Comparison of ENCODE assay signal across 23 cellular contexts in the genomic region with DNA sequence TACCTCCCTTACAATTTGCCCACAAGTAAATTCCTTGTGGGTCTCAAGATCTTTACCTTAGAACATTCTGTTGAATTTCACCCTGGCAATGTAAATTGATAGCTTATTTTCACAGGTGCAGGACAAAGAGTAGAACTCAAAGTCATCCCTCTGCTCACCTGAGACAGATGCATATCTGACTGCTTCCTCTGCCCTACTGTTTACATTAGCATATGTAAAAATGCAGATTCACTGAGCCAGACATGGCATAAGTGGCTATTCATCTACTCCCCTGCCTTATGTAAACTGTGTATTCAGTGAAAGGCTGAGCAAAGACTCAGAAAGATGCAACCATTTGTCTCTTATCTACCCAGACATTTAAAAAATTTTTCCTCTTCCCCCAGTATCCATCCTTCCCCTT. TPM values are rescaled to one million over a fixed set of nuclear protein-coding genes. Genes with fewer than 3 reads are reported as not detected.
"Had no signal": no experiment of that assay in that cellular context is flagged by ENCODE, and none has a peak within 500 bp of the region (broad histone marks: within the 10 kb centered on the region; RNA-seq: fewer than 3 reads in every experiment).

No MANE protein-coding gene starts in this region.

- H2AFZ ChIP-seq: hepatocyte had no signal

- H3K4me3 ChIP-seq: dorsolateral prefrontal cortex, hepatocyte, left ventricle myocardium inferior, lower lobe of right lung, ovary, right atrium auricular region, sigmoid colon, skin epidermis, suprapubic skin, thyroid gland had no signal

- H3K27me3 ChIP-seq: hepatocyte, ovary, right atrium auricular region, sigmoid colon, suprapubic skin, thyroid gland had no signal

- ATAC-seq: left cardiac atrium, lower lobe of right lung, natural killer cell had no signal

- H3K36me3 Mint-ChIP-seq: memory B cell, mesothelial cell of epicardium, natural killer cell, type B pancreatic cell had no signal

- H3K27ac ChIP-seq: dorsolateral prefrontal cortex, hepatocyte, left ventricle myocardium inferior, lower lobe of right lung, ovary, right atrium auricular region, sigmoid colon, skin epidermis, suprapubic skin, thyroid gland had no signal

- H3K9me3 ChIP-seq: left ventricle myocardium inferior, lower lobe of right lung, ovary, right atrium auricular region, sigmoid colon, suprapubic skin, thyroid gland had no signal

- H3K79me2 ChIP-seq: hepatocyte had no signal

- H3K4me1 ChIP-seq: left ventricle myocardium inferior, lower lobe of right lung, right atrium auricular region, sigmoid colon, suprapubic skin, thyroid gland had no signal

- H3K27ac Mint-ChIP-seq: memory B cell, mesothelial cell of epicardium, natural killer cell, type B pancreatic cell had no signal

- H3K4me2 ChIP-seq: hepatocyte had no signal

- DNase-seq: dorsolateral prefrontal cortex; effector CD8-positive, alpha-beta T cell; foreskin melanocyte; head of caudate nucleus; kidney; left cardiac atrium; left ventricle myocardium inferior; lower lobe of right lung; natural killer cell; ovary; sigmoid colon; stimulated activated CD4-positive, alpha-beta T cell treated with anti-CD3 and anti-CD28 coated beads, Interleukin-2, amount 100 ng/mL, for 24 hours; stimulated activated CD4-positive, alpha-beta T cell treated with anti-CD3 and anti-CD28 coated beads, Interleukin-4, amount 100 ng/mL, for 4 hours; stimulated activated naive CD4-positive, alpha-beta T cell treated with Interleukin-2 at 50 U/mL for 16 hours; thyroid gland had no signal

- H3K9me3 Mint-ChIP-seq: memory B cell, mesothelial cell of epicardium, natural killer cell, neural crest cell, type B pancreatic cell had no signal

- H3K36me3 ChIP-seq: left ventricle myocardium inferior, lower lobe of right lung, ovary, right atrium auricular region, sigmoid colon, suprapubic skin, thyroid gland had no signal

- H3K4me3 Mint-ChIP-seq: memory B cell, mesothelial cell of epicardium, natural killer cell, neural crest cell, type B pancreatic cell had no signal

- H3K27me3 Mint-ChIP-seq: memory B cell had no signal

- H3K4me1 Mint-ChIP-seq: memory B cell, natural killer cell, neural crest cell had no signal

RNA-seq across cellular contexts. Expression of a gene that starts 22.3 kb away (rescaled TPM):
- total RNA-seq: neural crest cell had no signal
